14 cellular contexts compared by ENCODE assay signal in genomic region chr13:44268965-44269364, GRCh38.
"Had no signal": no experiment of that assay in that cellular context is flagged by ENCODE, and none has a peak within 500 bp of the region (broad histone marks: within the 10 kb centered on the region; RNA-seq: fewer than 3 reads in every experiment).

No MANE protein-coding gene starts in this region.

- H3K36me3 ChIP-seq: colonic mucosa, heart right ventricle, left ventricle myocardium inferior had no signal

- H3K9me3 ChIP-seq: colonic mucosa, heart right ventricle, left ventricle myocardium inferior had no signal

- H3K4me1 ChIP-seq: colonic mucosa had no signal

- H3K27me3 ChIP-seq: colonic mucosa, heart right ventricle had no signal

- H3K4me3 Mint-ChIP-seq: activated naive CD8-positive, alpha-beta T cell treated with anti-CD3 and anti-CD28 coated beads, Interleukin-2, amount 10 ng/mL, durations not matched to agents 7 days and 5 days; brain; naive B cell; neural crest cell; stimulated activated naive CD8-positive, alpha-beta T cell treated with anti-CD3 and anti-CD28 coated beads, Interleukin-15, Interleukin-2, amounts not matched to agents 100 ng/mL and 50 ng/mL, for 24 hours; T-helper 17 cell had no signal

- DNase-seq: activated CD4-positive, alpha-beta T cell treated with anti-CD3 and anti-CD28 coated beads, Interleukin-2, amount 50 U/mL, for 4 hours; activated naive CD4-positive, alpha-beta T cell; activated naive CD8-positive, alpha-beta T cell treated with anti-CD3 and anti-CD28 coated beads, Interleukin-2, amount 10 ng/mL, durations not matched to agents 7 days and 5 days; caudate nucleus; colonic mucosa; heart right ventricle; kidney glomerular epithelial cell; left ventricle myocardium inferior; naive B cell; stimulated activated CD4-positive, alpha-beta T cell treated with anti-CD3 and anti-CD28 coated beads, Interleukin-2, amount 100 ng/mL, for 24 hours; T-helper 17 cell had no signal

- H3K27ac ChIP-seq: colonic mucosa, left ventricle myocardium inferior had no signal

- H3K27ac Mint-ChIP-seq: activated naive CD8-positive, alpha-beta T cell treated with anti-CD3 and anti-CD28 coated beads, Interleukin-2, amount 10 ng/mL, durations not matched to agents 7 days and 5 days; brain; stimulated activated naive CD8-positive, alpha-beta T cell treated with anti-CD3 and anti-CD28 coated beads, Interleukin-15, Interleukin-2, amounts not matched to agents 100 ng/mL and 50 ng/mL, for 24 hours; T-helper 17 cell had no signal

- ATAC-seq: heart right ventricle, T-helper 17 cell had no signal

- H3K36me3 Mint-ChIP-seq: brain had no signal

- H3K4me3 ChIP-seq: colonic mucosa, heart right ventricle, left ventricle myocardium inferior had no signal
